ENCODE assay signal across 8 cellular contexts in the genomic region with DNA sequence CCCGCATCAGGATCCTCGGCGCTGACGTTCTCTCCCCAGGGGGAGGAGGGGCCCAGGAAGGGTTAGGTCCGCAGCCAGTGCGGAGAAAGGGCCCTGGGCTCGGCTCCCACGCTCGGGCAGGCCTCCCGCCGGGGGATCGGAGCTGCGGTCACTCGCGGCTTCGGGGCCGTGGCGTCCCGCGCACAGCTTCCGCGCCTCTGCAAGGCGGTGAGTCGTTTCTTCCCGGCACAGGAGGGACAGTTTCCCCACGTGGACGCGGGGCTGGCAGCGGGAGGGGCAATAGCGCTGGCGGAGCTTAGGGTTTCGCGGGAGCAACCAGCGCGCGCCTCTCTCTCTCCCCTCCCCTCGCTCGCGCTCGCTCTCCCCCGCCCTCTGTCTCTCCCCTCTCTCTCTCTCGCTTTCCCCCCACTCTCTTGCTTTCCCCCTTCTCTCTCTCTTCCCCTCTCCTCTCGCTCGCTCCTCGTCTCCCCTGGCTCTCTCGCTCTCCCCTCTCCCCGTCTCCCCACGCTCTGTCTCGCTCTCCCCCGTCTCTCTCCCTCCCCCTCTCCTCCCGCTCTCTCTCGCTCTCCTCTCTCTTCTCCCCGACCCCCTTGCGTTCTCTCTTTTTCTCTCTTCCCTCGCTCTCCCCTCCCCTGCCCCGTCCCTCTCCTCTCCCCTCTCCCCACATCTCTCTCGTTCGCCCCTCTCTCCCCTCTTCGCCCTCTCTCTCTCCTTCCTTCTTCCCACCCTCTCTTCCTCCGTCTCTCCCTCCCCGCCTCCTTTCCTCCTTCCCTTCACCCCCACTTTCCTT. TPM values are rescaled to one million over a fixed set of nuclear protein-coding genes. Genes with fewer than 3 reads are reported as not detected.
A peak's percentile ranks its signal among the peaks of the same experiment; 100 is the strongest.
DNase-seq lines count a peak whose midpoint lies in the region; ATAC-seq and TF ChIP-seq lines count a peak whose summit lies in the region.

No MANE protein-coding gene starts in this region.

- ATAC-seq in memory B cell (ENCODE audit: low read depth) (peak; percentile 24), HG03139 (IDR thresholded peaks at IDR 0.05; ENCODE audit: unreplicated experiment) (no peak)

- peaks cover 14% of the 10 kb centered on the region in 2 donors for H3K4me1 ChIP-seq in duodenal mucosa (ENCODE audit: control insufficient read depth in 1 of 2, insufficient read depth in 2 of 2, low read length in 2 of 2)

- no peaks in the 10 kb centered on the region for H3K9me3 Mint-ChIP-seq in memory B cell

- no peaks in the 10 kb centered on the region for H3K9me3 ChIP-seq in duodenal mucosa (ENCODE audit: control insufficient read depth in 1 of 2, low read length in 2 of 2)

- DNase-seq in GM12864 (ENCODE audit: low read depth), result no peak
- peak; percentile 60 for DNase-seq in NCI-H1694 (lab: John Stamatoyannopoulos, UW)
- DNase-seq in activated CD4-positive, alpha-beta T cell treated with anti-CD3 and anti-CD28 coated beads, Interleukin-2, amount 50 U/mL, for 24 hours (ENCODE audit: low read depth in 1 of 2, low spot score in 1 of 2), result peak; percentile 27 to 31
- DNase-seq in memory B cell (ENCODE audit: low spot score in 2 of 2), result peak; percentile 17 to 49
- DNase-seq in stimulated activated CD8-positive, alpha-beta memory T cell treated with anti-CD3 and anti-CD28 coated beads, Interleukin-12 subunit alpha, Interleukin-12 subunit beta, amount 100 ng/mL, for 4 hours (ENCODE audit: low read depth), result peak; percentile 47
- no peak for DNase-seq in H4 (ENCODE audit: low spot score)

- no peak overlapping the region for H3K27ac ChIP-seq in duodenal mucosa (ENCODE audit: low read depth, low read length)

- peaks cover 14% of the 10 kb centered on the region for H3K4me1 Mint-ChIP-seq in memory B cell

- peak overlapping the region; percentile 77 for H3K4me3 Mint-ChIP-seq in memory B cell

- TF ChIP-seq CTCF in GM12864 (IDR thresholded peaks at IDR 0.05; ENCODE audit: low read depth, low read length, missing control alignments), result no peak

- H3K27ac Mint-ChIP-seq in memory B cell, result no peak overlapping the region

- peaks cover 23% of the 10 kb centered on the region for H3K27me3 Mint-ChIP-seq in memory B cell

- H3K4me3 ChIP-seq in GM12864 (ENCODE audit: low read depth, low read length) (peak overlapping the region; percentile 54), duodenal mucosa (ENCODE audit: low read depth in 1 of 2, low read length in 2 of 2) (peak overlapping the region; percentile 79 to 82)

- peak overlapping the region; percentile 59 to 73 for H3K9ac ChIP-seq in duodenal mucosa (ENCODE audit: low read depth in 1 of 2, low read length in 2 of 2)

- H3K27me3 ChIP-seq in duodenal mucosa (ENCODE audit: control insufficient read depth in 1 of 2, insufficient read depth in 2 of 2, low read length in 2 of 2), result peaks cover 0 to 21% of the 10 kb centered on the region in 2 donors

- H3K36me3 Mint-ChIP-seq in memory B cell, result no peaks in the 10 kb centered on the region

- no peaks in the 10 kb centered on the region for H3K36me3 ChIP-seq in duodenal mucosa (ENCODE audit: control insufficient read depth in 1 of 2, insufficient read depth in 2 of 2, low read length in 2 of 2)

RNA-seq across cellular contexts. Expression of a gene that starts 12.8 kb away (rescaled TPM):
- total RNA-seq in H4 (2014; rRNA removed; shearing (Covaris generic)), result 2.7 and 3.0 TPM in 2 replicates

Comparison
In these comparisons a context has a peak if more than half of its experiments do, and no peak if none do; other contexts are left out.
1. DNase-seq: peak in NCI-H1694 (single experiment), activated CD4-positive, alpha-beta T cell treated with anti-CD3 and anti-CD28 coated beads, Interleukin-2, amount 50 U/mL, for 24 hours (2 of 2), memory B cell (2 of 2) and stimulated activated CD8-positive, alpha-beta memory T cell treated with anti-CD3 and anti-CD28 coated beads, Interleukin-12 subunit alpha, Interleukin-12 subunit beta, amount 100 ng/mL, for 4 hours (single experiment); none in GM12864 (single experiment) and H4 (single experiment).